In the genomic region with DNA sequence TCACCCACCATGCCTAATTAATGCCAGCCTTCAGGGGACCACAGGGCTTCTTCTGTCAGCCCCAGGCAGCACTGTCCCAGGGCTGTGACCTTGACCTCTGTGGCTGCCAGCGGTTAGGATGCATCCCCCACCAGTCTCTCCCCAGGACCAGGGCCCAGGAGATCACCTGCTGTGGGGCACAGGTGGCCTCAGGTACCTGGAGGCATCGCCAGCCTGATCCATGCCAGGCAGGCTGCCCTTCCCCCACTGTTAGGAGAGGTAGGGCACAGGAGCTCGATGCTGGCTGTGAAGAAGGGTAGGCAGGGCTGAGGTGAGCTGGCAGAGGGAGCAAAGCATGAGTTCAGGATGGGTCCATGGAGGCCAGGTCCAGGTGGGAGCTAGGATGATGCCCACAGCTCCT, we compare ENCODE assay signal across 20 cellular contexts. TPM values are rescaled to one million over a fixed set of nuclear protein-coding genes. Genes with fewer than 3 reads are reported as not detected.
A peak's percentile ranks its signal among the peaks of the same experiment; 100 is the strongest.
DNase-seq lines count a peak whose midpoint lies in the region; ATAC-seq, FAIRE-seq and TF ChIP-seq lines count a peak whose summit lies in the region.
"Had no signal": no experiment of that assay in that cellular context is flagged by ENCODE, and none has a peak within 500 bp of the region (broad histone marks: within the 10 kb centered on the region; RNA-seq: fewer than 3 reads in every experiment).

No MANE protein-coding gene starts in this region.

- CTCF ChIA-PET in CD4-positive, alpha-beta memory T cell (lab: Charles Lee; ENCODE audit: partially characterized antibody): interaction anchor here (0.7 to 15.2 kb wide), 4 partner anchors 14 to 126 kb away, joined by 3 to 469 read pairs (median 5); partner anchors contain the start of gene DGKZ
- CTCF ChIA-PET in K562 (lab: Yijun Ruan, JAX; ENCODE audit: low intra/inter-chr PET ratio): no interaction called here

- ATAC-seq in K562: no peak
- ATAC-seq in naive thymus-derived CD8-positive, alpha-beta T cell: no peak
- ATAC-seq: stimulated activated naive B cell treated with anti-CD40 and anti-IgM and Interleukin-4, amounts not matched to agents 10 μg/mL and 1 μg/mL and 100 μg/mL, for 72 hours had no signal

- H3K9ac ChIP-seq in K562 (ENCODE audit: insufficient read depth in 1 of 2, low read depth in 2 of 2, low read length in 2 of 2): peak overlapping the region in 1 of 2 experiments; percentile 50; a peak in 1 of 4 replicates

- H3K79me2 ChIP-seq in K562 (ENCODE audit: control insufficient read depth, insufficient read depth, low read length): peaks cover 39% of the 10 kb centered on the region

- H3K27me3 ChIP-seq in CD4-positive, alpha-beta memory T cell (ENCODE audit: insufficient read depth, low read length): no peaks in the 10 kb centered on the region
- no peaks in the 10 kb centered on the region for H3K27me3 ChIP-seq in K562 (ENCODE audit: control insufficient read depth in 2 of 2, insufficient read depth in 2 of 2, low read length in 2 of 2)
- H3K27me3 ChIP-seq: cardiac muscle cell, sigmoid colon had no signal

- peaks cover 37% of the 10 kb centered on the region for H3K36me3 ChIP-seq in CD4-positive, alpha-beta memory T cell (ENCODE audit: insufficient read depth, low read length)
- peaks cover 53% of the 10 kb centered on the region; the same call in 2 of the 3 replicates for H3K36me3 ChIP-seq in K562 (ENCODE audit: control insufficient read depth, insufficient read depth, low read length)
- H3K36me3 ChIP-seq: cardiac muscle cell had no signal

- H3K4me1 ChIP-seq in CD4-positive, alpha-beta memory T cell (ENCODE audit: insufficient read depth, low read length): peaks cover 81% of the 10 kb centered on the region
- peaks cover 29 to 69% of the 10 kb centered on the region in 2 experiments for H3K4me1 ChIP-seq in K562 (replicated peaks in 1 of 2; ENCODE audit: control insufficient read depth in 2 of 2, insufficient read depth in 2 of 2, low read length in 2 of 2)

- no peak overlapping the region for H3K27ac ChIP-seq in CD4-positive, alpha-beta memory T cell (ENCODE audit: low read depth, low read length)
- no peak overlapping the region for H3K27ac ChIP-seq in K562 (ENCODE audit: extremely low read depth, low read depth, low read length)

- BruUV-seq in K562 (replicated peaks; lab: Mats Ljungman, UMichigan): no TSS peak

- in situ Hi-C loops in K562 (cut with MboI): no loop called here

- H3K27ac Mint-ChIP-seq in CD4-positive, alpha-beta memory T cell: peak overlapping the region; percentile 36 to 86 (median 54)
- 0 out of 2 replicates have a peak overlapping the region, but pooled peaks have one; percentile 15 for H3K27ac Mint-ChIP-seq in HFFc6
- H3K27ac Mint-ChIP-seq in naive thymus-derived CD8-positive, alpha-beta T cell: peak overlapping the region; percentile 22 to 88 (median 84)
- H3K27ac Mint-ChIP-seq: T-helper 1 cell treated with Interleukin-12 subunit alpha and Interleukin-12 subunit beta and Interleukin-4 antibody, amounts not matched to agents 30 μg/mL and 1 μg/mL, for 36 hours had no signal

- POLR2A ChIA-PET in CD4-positive, alpha-beta memory T cell (lab: Charles Lee; ENCODE audit: partially characterized antibody): interaction anchor here (19.9 kb wide), 1 partner anchor 14 kb away, joined by 334 read pairs; the partner anchor contains the start of gene DGKZ
- POLR2A ChIA-PET in K562 (lab: Yijun Ruan, JAX): interaction anchor here (0.5 to 1.6 kb wide), 6 partner anchors 13 to 291 kb away, joined by 3 to 10 read pairs (median 4); partner anchors contain the start of gene MDK
- POLR2A ChIA-PET in naive thymus-derived CD8-positive, alpha-beta T cell (lab: Charles Lee): interaction anchor here (1.1 to 13.5 kb wide), 3 partner anchors 16 to 69 kb away, joined by 3 to 287 read pairs (median 6); partner anchors contain the start of gene DGKZ

- peak overlapping the region in 1 of 8 donors; percentile 20 for H3K4me3 Mint-ChIP-seq in CD4-positive, alpha-beta memory T cell
- no peak overlapping the region for H3K4me3 Mint-ChIP-seq in HFFc6
- H3K4me3 Mint-ChIP-seq in naive thymus-derived CD8-positive, alpha-beta T cell: peak overlapping the region in 2 of 10 donors; percentile 10 to 51
- H3K4me3 Mint-ChIP-seq: stimulated activated naive B cell treated with anti-CD40 and anti-IgM and Interleukin-4, amounts not matched to agents 10 μg/mL and 1 μg/mL and 100 μg/mL, for 72 hours; T-helper 1 cell treated with Interleukin-12 subunit alpha and Interleukin-12 subunit beta and Interleukin-4 antibody, amounts not matched to agents 30 μg/mL and 1 μg/mL, for 36 hours had no signal

- intact Hi-C loops in CD4-positive, alpha-beta memory T cell (cut with micrococcal nuclease): loop anchor here (5.0 kb wide), 1 partner anchor 57 kb away; no protein-coding TSS in a partner anchor
- intact Hi-C loops in K562 (cut with micrococcal nuclease): loop anchor here (5.0 kb wide), 2 partner anchors 47 to 117 kb away; no protein-coding TSS in a partner anchor

- no peaks in the 10 kb centered on the region for H3K9me3 ChIP-seq in CD4-positive, alpha-beta memory T cell (ENCODE audit: control insufficient read depth in 1 of 2, low read length in 2 of 2)
- H3K9me3 ChIP-seq in K562 (replicated peaks; ENCODE audit: control insufficient read depth, insufficient read depth, low read depth, low read length): no peaks in the 10 kb centered on the region
- H3K9me3 ChIP-seq: sigmoid colon had no signal

- TF ChIP-seq RAD21 in K562 (CRISPR knock-in tag; conservative IDR thresholded peaks at IDR 0.05 in 1 of 2, IDR thresholded peaks at IDR 0.05 in 1 of 2): no peak

- no peak overlapping the region for H2AFZ ChIP-seq in K562 (ENCODE audit: low read depth, low read length)

- FAIRE-seq in K562 (lab: Jason Lieb, UNC): no peak
- FAIRE-seq: G401.6, GM19239 had no signal

- no peak overlapping the region for H3K4me3 ChIP-seq in CD4-positive, alpha-beta memory T cell (ENCODE audit: low read length in 2 of 2)
- no peak overlapping the region for H3K4me3 ChIP-seq in K562
- H3K4me3 ChIP-seq: cardiac muscle cell, sigmoid colon had no signal

- no peak for TF ChIP-seq POLR2A in K562 (conservative IDR thresholded peaks at IDR 0.05)

- no peak for TF ChIP-seq EP300 in K562 (IDR thresholded peaks at IDR 0.05; ENCODE audit: low read length)

- DNase-seq in CD4-positive, alpha-beta memory T cell: peak in 1 of 5 donors; percentile 0
- DNase-seq in HFFc6 (no peak), K562 (ENCODE audit: extremely low read depth in 1 of 4, low spot score in 3 of 4) (no peak), 8988T (no peak), NCI-H2171 (lab: John Stamatoyannopoulos, UW) (no peak), NOMO-1 treated with DMSO at 0.1 percent for 48 hours (lab: John Stamatoyannopoulos, UW; ENCODE audit: unreplicated experiment) (no peak)
- DNase-seq in naive thymus-derived CD8-positive, alpha-beta T cell: no peak
- DNase-seq: activated effector memory CD4-positive, alpha-beta T cell treated with Interleukin-2 at 50 U/mL for 16 hours; KG1; NCI-H1436 treated with DMSO at 0.1 percent for 48 hours; NCI-H524; sigmoid colon; stimulated activated CD4-positive, alpha-beta T cell treated with anti-CD3 and anti-CD28 coated beads, Interleukin-4, amount 100 ng/mL, for 4 hours; stimulated activated naive B cell treated with anti-CD40 and anti-IgM and Interleukin-4, amounts not matched to agents 10 μg/mL and 1 μg/mL and 100 μg/mL, for 72 hours had no signal

- no peak overlapping the region for H3K4me2 ChIP-seq in K562 (ENCODE audit: insufficient read depth, low read length)

- TF ChIP-seq CTCF in HFFc6 (IDR thresholded peaks at IDR 0.05) (no peak), K562 (IDR thresholded peaks at IDR 0.05 in 2 of 3, conservative IDR thresholded peaks at IDR 0.05 in 1 of 3; ENCODE audit: insufficient read depth in 2 of 3, low read depth in 1 of 3, low read length in 3 of 3) (no peak)

- H3K9me3 Mint-ChIP-seq in CD4-positive, alpha-beta memory T cell: no peaks in the 10 kb centered on the region
- no peaks in the 10 kb centered on the region for H3K9me3 Mint-ChIP-seq in HFFc6
- no peaks in the 10 kb centered on the region for H3K9me3 Mint-ChIP-seq in naive thymus-derived CD8-positive, alpha-beta T cell
- H3K9me3 Mint-ChIP-seq: nephron; stimulated activated naive B cell treated with anti-CD40 and anti-IgM and Interleukin-4, amounts not matched to agents 10 μg/mL and 1 μg/mL and 100 μg/mL, for 72 hours; T-helper 1 cell treated with Interleukin-12 subunit alpha and Interleukin-12 subunit beta and Interleukin-4 antibody, amounts not matched to agents 30 μg/mL and 1 μg/mL, for 36 hours had no signal

- H3K9me1 ChIP-seq in K562 (ENCODE audit: control insufficient read depth, insufficient read depth, low read length): peaks cover 3% of the 10 kb centered on the region

- no peaks in the 10 kb centered on the region; the same call in none of the 2 replicates for H4K20me1 ChIP-seq in K562 (replicated peaks; ENCODE audit: control insufficient read depth, insufficient read depth, low read length)

- peaks cover 10 to 42% of the 10 kb centered on the region in 2 donors for H3K36me3 Mint-ChIP-seq in CD4-positive, alpha-beta memory T cell
- no peaks in the 10 kb centered on the region for H3K36me3 Mint-ChIP-seq in HFFc6 (ENCODE audit: low read depth)
- H3K36me3 Mint-ChIP-seq in naive thymus-derived CD8-positive, alpha-beta T cell: peaks cover 0 to 39% (median 2%) of the 10 kb centered on the region in 3 donors

- peaks cover 29 to 79% (median 56%) of the 10 kb centered on the region in 4 donors for H3K4me1 Mint-ChIP-seq in CD4-positive, alpha-beta memory T cell
- H3K4me1 Mint-ChIP-seq in HFFc6 (ENCODE audit: low read depth): peaks cover 26% of the 10 kb centered on the region
- H3K4me1 Mint-ChIP-seq in naive thymus-derived CD8-positive, alpha-beta T cell: peaks cover 25 to 82% (median 66%) of the 10 kb centered on the region in 4 donors

- 75% methylated on average over 3 of the region's 3 CpGs for WGBS in K562 (ENCODE audit: insufficient coverage, low coverage, missing lambda C conversion rate)

- no peaks in the 10 kb centered on the region for H3K27me3 Mint-ChIP-seq in CD4-positive, alpha-beta memory T cell
- no peaks in the 10 kb centered on the region; the same call in 1 of the 2 replicates for H3K27me3 Mint-ChIP-seq in HFFc6 (ENCODE audit: insufficient read depth)
- H3K27me3 Mint-ChIP-seq in naive thymus-derived CD8-positive, alpha-beta T cell: no peaks in the 10 kb centered on the region
- H3K27me3 Mint-ChIP-seq: stimulated activated naive B cell treated with anti-CD40 and anti-IgM and Interleukin-4, amounts not matched to agents 10 μg/mL and 1 μg/mL and 100 μg/mL, for 72 hours had no signal

RNA-seq across cellular contexts. Expression of gene MDK, which starts 16.7 kb away (rescaled TPM):
- total RNA-seq in CD4-positive, alpha-beta memory T cell: 1 to 10 TPM; 4.7 to 5.6 TPM
- polyA plus RNA-seq in CD4-positive, alpha-beta memory T cell: not detected
- total RNA-seq in HFFc6 (2021; fragmentation: NEBNext Ultra II Directional; extraction: Animal tissue kit (Norgen Biotek cat#: 25700)): 10 to 100 TPM in 5 of 6 experiments, 1 to 10 TPM in 1; 9.7 to 22.9 (median 18.9) TPM
- total RNA-seq in K562 (2011; cell fraction: chromatin; rRNA removed; ENCODE audit: low replicate concordance): 91.4 and 271 TPM in 2 replicates
- 402 and 460 TPM in 2 replicates for total RNA-seq in K562 (2011; cell fraction: nucleolus; rRNA removed)
- total RNA-seq in K562 (2011; cell fraction: nucleoplasm; rRNA removed): 333 and 334 TPM in 2 replicates
- total RNA-seq in K562 (2014; rRNA removed) (478 and 553 TPM in 2 replicates), K562 (2014; rRNA removed; fragmentation: Illumina TruSeq; extraction: Trizol) (91.5 and 123 TPM in 2 replicates), K562 (2015; rRNA removed; fragmentation: Illumina TruSeq; extraction: Trizol) (269 and 279 TPM in 2 replicates), K562 (2021) (396 and 429 TPM in 2 replicates)
- polyA plus RNA-seq in K562 (2011; rRNA removed) (343 and 350 TPM in 2 replicates), K562 (2014; fragmentation: Illumina TruSeq; extraction: Trizol) (661 and 667 TPM in 2 replicates), K562 (2014; fragmentation: Nextera tagmentation; extraction: Ambion mirVana) (10 to 100 TPM; 20.7 to 61.7 TPM), K562 (2014; rRNA removed) (700 and 703 TPM in 2 replicates)
- polyA plus RNA-seq in K562 (2011; cell fraction: cytosol; rRNA removed): 540 and 788 TPM in 2 replicates
- 206 and 271 TPM in 2 replicates for polyA plus RNA-seq in K562 (2011; cell fraction: nucleus; rRNA removed)
- polyA plus RNA-seq in K562 (2012): 413 and 460 TPM in 2 replicates
- polyA minus RNA-seq in K562 (2011; rRNA and poly(A)+ RNA removed): 33.7 and 59.6 TPM in 2 replicates
- polyA minus RNA-seq in K562 (2011; cell fraction: cytosol; rRNA and poly(A)+ RNA removed): 108 and 146 TPM in 2 replicates
- 24.1 and 38.4 TPM in 2 replicates for polyA minus RNA-seq in K562 (2011; cell fraction: nucleus; rRNA and poly(A)+ RNA removed)
- 1 to 10 TPM; 7.2 to 8.0 TPM for total RNA-seq in naive thymus-derived CD8-positive, alpha-beta T cell
- under 1 TPM in 1 of 3 donors, not detected in 2; 0.52 TPM for polyA plus RNA-seq in naive thymus-derived CD8-positive, alpha-beta T cell

RNA-seq across cellular contexts. Expression of gene DGKZ, which starts 17.5 kb away (rescaled TPM):
- total RNA-seq in CD4-positive, alpha-beta memory T cell: 100 to 1,000 TPM; 230 to 235 TPM
- 10 to 100 TPM; 34.8 to 78.9 TPM for polyA plus RNA-seq in CD4-positive, alpha-beta memory T cell
- total RNA-seq in HFFc6 (2021; fragmentation: NEBNext Ultra II Directional; extraction: Animal tissue kit (Norgen Biotek cat#: 25700)): 10 to 100 TPM; 40.4 to 49.8 (median 46.2) TPM
- total RNA-seq in K562 (2011; cell fraction: chromatin; rRNA removed; ENCODE audit: low replicate concordance): 71.0 and 248 TPM in 2 replicates
- 153 and 166 TPM in 2 replicates for total RNA-seq in K562 (2011; cell fraction: nucleolus; rRNA removed)
- total RNA-seq in K562 (2011; cell fraction: nucleoplasm; rRNA removed): 88.0 and 98.6 TPM in 2 replicates
- total RNA-seq in K562 (2014; rRNA removed) (78.5 and 108 TPM in 2 replicates), K562 (2014; rRNA removed; fragmentation: Illumina TruSeq; extraction: Trizol) (10.9 and 13.6 TPM in 2 replicates), K562 (2015; rRNA removed; fragmentation: Illumina TruSeq; extraction: Trizol) (44.2 and 47.5 TPM in 2 replicates), K562 (2021) (87.8 and 100 TPM in 2 replicates)
- polyA plus RNA-seq in K562 (2011; rRNA removed) (28.2 and 49.4 TPM in 2 replicates), K562 (2014; fragmentation: Illumina TruSeq; extraction: Trizol) (48.8 and 66.2 TPM in 2 replicates), K562 (2014; fragmentation: Nextera tagmentation; extraction: Ambion mirVana) (under 1 TPM; 0.51 to 0.71 TPM), K562 (2014; rRNA removed) (73.5 and 77.9 TPM in 2 replicates)
- 55.4 and 121 TPM in 2 replicates for polyA plus RNA-seq in K562 (2011; cell fraction: cytosol; rRNA removed)
- polyA plus RNA-seq in K562 (2011; cell fraction: nucleus; rRNA removed): 203 and 295 TPM in 2 replicates
- polyA plus RNA-seq in K562 (2012): 64.0 and 103 TPM in 2 replicates
- 18.5 and 28.5 TPM in 2 replicates for polyA minus RNA-seq in K562 (2011; rRNA and poly(A)+ RNA removed)
- 53.9 and 65.8 TPM in 2 replicates for polyA minus RNA-seq in K562 (2011; cell fraction: cytosol; rRNA and poly(A)+ RNA removed)
- 59.1 and 64.5 TPM in 2 replicates for polyA minus RNA-seq in K562 (2011; cell fraction: nucleus; rRNA and poly(A)+ RNA removed)
- total RNA-seq in naive thymus-derived CD8-positive, alpha-beta T cell: 100 to 1,000 TPM; 234 to 243 TPM
- polyA plus RNA-seq in naive thymus-derived CD8-positive, alpha-beta T cell: 10 to 100 TPM; 47.1 to 71.0 (median 52.5) TPM

RNA-seq across cellular contexts. Expression of gene CHRM4, which starts 26.8 kb away (rescaled TPM):
- not detected for total RNA-seq in CD4-positive, alpha-beta memory T cell
- polyA plus RNA-seq in CD4-positive, alpha-beta memory T cell: under 1 TPM; 0.12 to 0.16 TPM
- not detected for total RNA-seq in HFFc6 (2021; fragmentation: NEBNext Ultra II Directional; extraction: Animal tissue kit (Norgen Biotek cat#: 25700))
- total RNA-seq in K562 (2011; cell fraction: chromatin; rRNA removed; ENCODE audit: low replicate concordance): 1.0 and 3.7 TPM in 2 replicates
- total RNA-seq in K562 (2011; cell fraction: nucleolus; rRNA removed): 1.6 and 4.0 TPM in 2 replicates
- total RNA-seq in K562 (2011; cell fraction: nucleoplasm; rRNA removed): 1.2 TPM in 2 replicates
- 0.73 and 1.3 TPM in 2 replicates for total RNA-seq in K562 (2014; rRNA removed)
- total RNA-seq in K562 (2014; rRNA removed; fragmentation: Illumina TruSeq; extraction: Trizol): 0.19 and 0.22 TPM in 2 replicates
- 0.22 and 0.49 TPM in 2 replicates for total RNA-seq in K562 (2015; rRNA removed; fragmentation: Illumina TruSeq; extraction: Trizol)
- 0.89 and 1.0 TPM in 2 replicates for total RNA-seq in K562 (2021)
- polyA plus RNA-seq in K562 (2011; rRNA removed): 0.62 and 0.74 TPM in 2 replicates
- 0.84 and 2.3 TPM in 2 replicates for polyA plus RNA-seq in K562 (2011; cell fraction: cytosol; rRNA removed)
- polyA plus RNA-seq in K562 (2011; cell fraction: nucleus; rRNA removed): 0.60 and 1.5 TPM in 2 replicates
- polyA plus RNA-seq in K562 (2012): 0.35 and 0.68 TPM in 2 replicates
- 0.40 and 0.76 TPM in 2 replicates for polyA plus RNA-seq in K562 (2014; fragmentation: Illumina TruSeq; extraction: Trizol)
- not detected for polyA plus RNA-seq in K562 (2014; fragmentation: Nextera tagmentation; extraction: Ambion mirVana)
- polyA plus RNA-seq in K562 (2014; rRNA removed): 0.33 and 0.58 TPM in 2 replicates
- 0.42 and 1.1 TPM in 2 replicates for polyA minus RNA-seq in K562 (2011; rRNA and poly(A)+ RNA removed)
- 1.6 TPM in 1 of 2 replicates, not detected in the other for polyA minus RNA-seq in K562 (2011; cell fraction: cytosol; rRNA and poly(A)+ RNA removed)
- polyA minus RNA-seq in K562 (2011; cell fraction: nucleus; rRNA and poly(A)+ RNA removed): 0.89 and 2.6 TPM in 2 replicates
- under 1 TPM; 0.25 to 0.73 TPM for total RNA-seq in naive thymus-derived CD8-positive, alpha-beta T cell
- under 1 TPM in 2 of 3 donors, not detected in 1; 0.16 to 0.18 TPM for polyA plus RNA-seq in naive thymus-derived CD8-positive, alpha-beta T cell
- total RNA-seq: RPMI7951 had no signal
- polyA plus RNA-seq: cardiac muscle cell had no signal

Comparison
In these comparisons a context has a peak if more than half of its experiments do, and no peak if none do; other contexts are left out.
1. H3K27ac Mint-ChIP-seq: peak in every context shown above with its lines; median percentile 84 in naive thymus-derived CD8-positive, alpha-beta T cell; 54 in CD4-positive, alpha-beta memory T cell; 15 in HFFc6.